ENCODE assay signal across 2 cellular contexts in genomic region chr5:133530270-133530669, GRCh38.
A peak's percentile ranks its signal among the peaks of the same experiment; 100 is the strongest.
TF ChIP-seq lines count a peak whose summit lies in the region.

No MANE protein-coding gene starts in this region.

TF ChIP-seq in A549, 52 proteins besides CTCF, POLR2A, EP300 and RAD21 (continued from another document):
- TF ChIP-seq ZFP36 (IDR thresholded peaks at IDR 0.05; ENCODE audit: borderline replicate concordance, partially characterized antibody), result no peak
- no peak for TF ChIP-seq SREBF2 (IDR thresholded peaks at IDR 0.05)
- TF ChIP-seq HOXA7 (CRISPR knock-in tag; IDR thresholded peaks at IDR 0.05), result no peak
- no peak for TF ChIP-seq MAFK (IDR thresholded peaks at IDR 0.05; ENCODE audit: partially characterized antibody)
- TF ChIP-seq USF2 (IDR thresholded peaks at IDR 0.05), result peak; percentile 39
- no peak for TF ChIP-seq CEBPB (IDR thresholded peaks at IDR 0.05)
- no peak for TF ChIP-seq CHD4 (IDR thresholded peaks at IDR 0.05; ENCODE audit: borderline replicate concordance)

TF ChIP-seq in K562, 482 proteins besides CTCF, POLR2A, EP300 and RAD21 (continued from another document):
- TF ChIP-seq ZBTB9 (CRISPR knock-in tag; IDR thresholded peaks at IDR 0.05) (no peak), EHMT2 (IDR thresholded peaks at IDR 0.05) (no peak), USF2 (CRISPR knock-in tag; IDR thresholded peaks at IDR 0.05) (0 out of 2 replicates have a peak, but pooled peaks have one; percentile 49), KLF10 (CRISPR knock-in tag; IDR thresholded peaks at IDR 0.05) (no peak), HDAC3 (IDR thresholded peaks at IDR 0.05; ENCODE audit: borderline replicate concordance, partially characterized antibody) (no peak), KDM2B (CRISPR knock-in tag; IDR thresholded peaks at IDR 0.05) (no peak), PHTF2 (CRISPR knock-in tag; IDR thresholded peaks at IDR 0.05) (no peak), PURB (CRISPR knock-in tag; IDR thresholded peaks at IDR 0.05; ENCODE audit: low read depth) (no peak), RAD51 (IDR thresholded peaks at IDR 0.05; ENCODE audit: borderline replicate concordance, low read depth) (peak; percentile 78), ZNF449 (CRISPR knock-in tag; IDR thresholded peaks at IDR 0.05) (no peak), ELK3 (CRISPR knock-in tag; IDR thresholded peaks at IDR 0.05) (no peak), MBD1 (CRISPR knock-in tag; IDR thresholded peaks at IDR 0.05) (no peak), ZNF431 (CRISPR knock-in tag; IDR thresholded peaks at IDR 0.05) (no peak), ZBTB5 (IDR thresholded peaks at IDR 0.05) (no peak), BRF1 (IDR thresholded peaks at IDR 0.05; ENCODE audit: borderline replicate concordance, extremely low read depth, insufficient read length) (no peak), L3MBTL2 (IDR thresholded peaks at IDR 0.05) (no peak), BRF2 (IDR thresholded peaks at IDR 0.05; ENCODE audit: borderline replicate concordance, insufficient read depth, insufficient read length) (no peak)
